In genomic region chr1:87495870-87496269, GRCh38 we compare ENCODE assay signal across 21 cellular contexts.
"Had no signal": no experiment of that assay in that cellular context is flagged by ENCODE, and none has a peak within 500 bp of the region (broad histone marks: within the 10 kb centered on the region; RNA-seq: fewer than 3 reads in every experiment).

No MANE protein-coding gene starts in this region.

- ATAC-seq: activated CD8-positive, alpha-beta T cell treated with anti-CD3 and anti-CD28 coated beads for 36 hours; body of pancreas; T-helper 17 cell had no signal

- H3K4me1 ChIP-seq: adrenal gland, Peyer's patch, SJCRH30 had no signal

- H3K4me3 Mint-ChIP-seq: activated CD8-positive, alpha-beta T cell treated with anti-CD3 and anti-CD28 coated beads for 36 hours; activated naive CD8-positive, alpha-beta T cell treated with anti-CD3 and anti-CD28 coated beads, Interleukin-2, amount 10 ng/mL, durations not matched to agents 7 days and 5 days; T-helper 17 cell had no signal

- H3K27ac Mint-ChIP-seq: activated CD8-positive, alpha-beta T cell treated with anti-CD3 and anti-CD28 coated beads for 36 hours; activated naive CD8-positive, alpha-beta T cell treated with anti-CD3 and anti-CD28 coated beads, Interleukin-2, amount 10 ng/mL, durations not matched to agents 7 days and 5 days; T-helper 17 cell had no signal

- H3K27ac ChIP-seq: adrenal gland, body of pancreas, Peyer's patch, RWPE1, SJCRH30 had no signal

- H3K27me3 Mint-ChIP-seq: T-helper 17 cell had no signal

- H3K9me3 ChIP-seq: adrenal gland, body of pancreas, Peyer's patch, SJCRH30 had no signal

- H3K4me1 Mint-ChIP-seq: activated naive CD8-positive, alpha-beta T cell treated with anti-CD3 and anti-CD28 coated beads, Interleukin-2, amount 10 ng/mL, durations not matched to agents 7 days and 5 days had no signal

- H3K9me3 Mint-ChIP-seq: activated CD8-positive, alpha-beta T cell treated with anti-CD3 and anti-CD28 coated beads for 36 hours; activated naive CD8-positive, alpha-beta T cell treated with anti-CD3 and anti-CD28 coated beads, Interleukin-2, amount 10 ng/mL, durations not matched to agents 7 days and 5 days had no signal

- H3K27me3 ChIP-seq: adrenal gland, body of pancreas, Peyer's patch, SJCRH30 had no signal

- H3K4me3 ChIP-seq: adrenal gland, body of pancreas, Peyer's patch, SJCRH30 had no signal

- DNase-seq: activated CD4-positive, CD25-positive, alpha-beta regulatory T cell; activated CD8-positive, alpha-beta memory T cell treated with anti-CD3 and anti-CD28 coated beads, Interleukin-2, amount 50 U/mL, for 4 hours; activated CD8-positive, alpha-beta T cell treated with anti-CD3 and anti-CD28 coated beads for 36 hours; activated naive CD4-positive, alpha-beta T cell treated with anti-CD3 and anti-CD28 coated beads, Interleukin-2, amount 50 U/mL, for 16 hours; activated naive CD8-positive, alpha-beta T cell treated with anti-CD3 and anti-CD28 coated beads, Interleukin-2, amount 10 ng/mL, durations not matched to agents 7 days and 5 days; adrenal gland; anterior cingulate cortex; body of pancreas; NCI-H1105 treated with DMSO at 0.1 percent for 48 hours; NCI-H1436 treated with DMSO at 0.1 percent for 48 hours; NCI-H187; NCI-H2081; NCI-H510A treated with DMSO at 0.1 percent for 48 hours; NCI-H69; NK-92 treated with Interleukin-12 subunit alpha and Interleukin-12 subunit beta, amount 100 ng/mL, for 24 hours; Peyer's patch; Right ventricle myocardium superior; T-helper 17 cell; T-helper 9 cell had no signal

- H3K36me3 Mint-ChIP-seq: activated naive CD8-positive, alpha-beta T cell treated with anti-CD3 and anti-CD28 coated beads, Interleukin-2, amount 10 ng/mL, durations not matched to agents 7 days and 5 days had no signal

- H3K36me3 ChIP-seq: adrenal gland, Peyer's patch, SJCRH30 had no signal
